In genomic region chr1:215669806-215670485, GRCh38 we compare ENCODE assay signal across 33 cellular contexts.
DNase-seq lines count a peak whose midpoint lies in the region; ATAC-seq, FAIRE-seq and TF ChIP-seq lines count a peak whose summit lies in the region.
"Had no signal": no experiment of that assay in that cellular context is flagged by ENCODE, and none has a peak within 500 bp of the region (broad histone marks: within the 10 kb centered on the region; RNA-seq: fewer than 3 reads in every experiment).

No MANE protein-coding gene starts in this region.

- H3K4me3 ChIP-seq in BLaER1 (no peak overlapping the region), sigmoid colon (no peak overlapping the region)
- H3K4me3 ChIP-seq: left ventricle myocardium inferior, tibial artery had no signal

- peaks cover 2% of the 10 kb centered on the region for H3K36me3 Mint-ChIP-seq in chondrocyte (ENCODE audit: low read depth)

- H3K4me1 ChIP-seq in BLaER1 (peaks cover 6% of the 10 kb centered on the region), sigmoid colon (no peaks in the 10 kb centered on the region)
- H3K4me1 ChIP-seq: BE2C, left ventricle myocardium inferior had no signal

- H3K9me3 ChIP-seq in BLaER1 (no peaks in the 10 kb centered on the region), sigmoid colon (no peaks in the 10 kb centered on the region)
- H3K9me3 ChIP-seq: BE2C, left ventricle myocardium inferior, tibial artery had no signal

- ATAC-seq in HG03432 (IDR thresholded peaks at IDR 0.05; ENCODE audit: unreplicated experiment): no peak
- no peak for ATAC-seq in HG02759 (IDR thresholded peaks at IDR 0.05; ENCODE audit: unreplicated experiment)
- ATAC-seq: activated naive CD8-positive, alpha-beta T cell treated with anti-CD3 and anti-CD28 coated beads, Interleukin-2, amount 50 U/mL, for 24 hours; right cardiac atrium had no signal

- H3K27me3 Mint-ChIP-seq in chondrocyte (ENCODE audit: low read depth): peaks cover 14% of the 10 kb centered on the region
- H3K27me3 Mint-ChIP-seq: activated CD4-positive, alpha-beta memory T cell treated with anti-CD3 and anti-CD28 coated beads, Interleukin-2, amount 10 ng/mL, durations not matched to agents 7 days and 5 days had no signal

- H3K4me2 ChIP-seq in BLaER1: 0 out of 2 replicates have a peak overlapping the region, but pooled peaks have one; percentile 3

- no peak overlapping the region for H3K9ac ChIP-seq in BLaER1

- H3K27ac Mint-ChIP-seq in chondrocyte (ENCODE audit: unreplicated experiment): peak overlapping the region; percentile 73
- H3K27ac Mint-ChIP-seq: activated CD4-positive, alpha-beta memory T cell treated with anti-CD3 and anti-CD28 coated beads, Interleukin-2, amount 10 ng/mL, durations not matched to agents 7 days and 5 days; activated naive CD8-positive, alpha-beta T cell treated with anti-CD3 and anti-CD28 coated beads, Interleukin-2, amount 50 U/mL, for 24 hours had no signal

- H3K36me3 ChIP-seq in BLaER1 (no peaks in the 10 kb centered on the region), sigmoid colon (no peaks in the 10 kb centered on the region)
- H3K36me3 ChIP-seq: BE2C, brain microvascular endothelial cell, left ventricle myocardium inferior, tibial artery had no signal

- TF ChIP-seq EP300 in sigmoid colon (IDR thresholded peaks at IDR 0.05): no peak

- TF ChIP-seq POLR2A in sigmoid colon (IDR thresholded peaks at IDR 0.05): no peak

- TF ChIP-seq CTCF in chondrocyte (IDR thresholded peaks at IDR 0.05) (no peak), sigmoid colon (IDR thresholded peaks at IDR 0.05) (no peak), GM13977 (IDR thresholded peaks at IDR 0.05; ENCODE audit: extremely low read depth, insufficient read depth, missing control alignments) (no peak)

- no peak overlapping the region for H3K4me3 Mint-ChIP-seq in chondrocyte (ENCODE audit: unreplicated experiment)
- H3K4me3 Mint-ChIP-seq: activated CD4-positive, alpha-beta memory T cell treated with anti-CD3 and anti-CD28 coated beads, Interleukin-2, amount 10 ng/mL, durations not matched to agents 7 days and 5 days; activated naive CD8-positive, alpha-beta T cell treated with anti-CD3 and anti-CD28 coated beads, Interleukin-2, amount 50 U/mL, for 24 hours had no signal

- FAIRE-seq in HTR-8/SVneo (lab: Jason Lieb, UNC): no peak
- FAIRE-seq: A204.1, G401.6, islet of Langerhans, RCC 7860 had no signal

- in situ Hi-C loops in GM13977 (cut with MboI; ENCODE audit: low pct_unique_long_range_greater_than_20kb, low sequenced_read_pairs, unreplicated experiment): no loop called here

- peaks cover 9% of the 10 kb centered on the region for H3K4me1 Mint-ChIP-seq in chondrocyte (ENCODE audit: low read depth)
- H3K4me1 Mint-ChIP-seq: activated CD4-positive, alpha-beta memory T cell treated with anti-CD3 and anti-CD28 coated beads, Interleukin-2, amount 10 ng/mL, durations not matched to agents 7 days and 5 days; activated naive CD8-positive, alpha-beta T cell treated with anti-CD3 and anti-CD28 coated beads, Interleukin-2, amount 50 U/mL, for 24 hours had no signal

- DNase-seq in HTR-8/SVneo (ENCODE audit: insufficient read length, low spot score) (peak; percentile 20), chondrocyte (ENCODE audit: low spot score) (no peak), islet precursor cell (peak; percentile 66), sigmoid colon (no peak), GM13977 (ENCODE audit: low spot score) (no peak)
- DNase-seq: activated CD4-positive, alpha-beta memory T cell treated with anti-CD3 and anti-CD28 coated beads, Interleukin-2, amount 10 ng/mL, durations not matched to agents 7 days and 5 days; activated CD8-positive, alpha-beta memory T cell treated with anti-CD3 and anti-CD28 coated beads, Interleukin-2, amount 50 U/mL, for 4 hours; activated naive CD4-positive, alpha-beta T cell; activated naive CD8-positive, alpha-beta T cell treated with anti-CD3 and anti-CD28 coated beads, Interleukin-2, amount 50 U/mL, for 24 hours; BE2C; brain microvascular endothelial cell; DMS153; hypothalamus; Kasumi-1; left ventricle myocardium inferior; MV-4-11; NCI-H1436; NCI-H2081; NCI-H345; NCI-H774; posterior cingulate gyrus; right cardiac atrium; SIG-M5; stimulated activated CD4-positive, alpha-beta T cell treated with anti-CD3 and anti-CD28 coated beads, Interleukin-12 subunit alpha, Interleukin-12 subunit beta, amount 100 ng/mL, for 4 hours; stimulated activated CD4-positive, alpha-beta T cell treated with anti-CD3 and anti-CD28 coated beads, Interleukin-2, amount 100 ng/mL, for 48 hours; tibial artery had no signal

- WGBS in sigmoid colon, 2 donors: 36 to 46% methylated on average over 4 of the region's 4 CpGs

- H3K9me3 Mint-ChIP-seq in chondrocyte (ENCODE audit: low read depth): no peaks in the 10 kb centered on the region
- H3K9me3 Mint-ChIP-seq: activated CD4-positive, alpha-beta memory T cell treated with anti-CD3 and anti-CD28 coated beads, Interleukin-2, amount 10 ng/mL, durations not matched to agents 7 days and 5 days; activated naive CD8-positive, alpha-beta T cell treated with anti-CD3 and anti-CD28 coated beads, Interleukin-2, amount 50 U/mL, for 24 hours had no signal

- no peaks in the 10 kb centered on the region for H4K20me1 ChIP-seq in BLaER1

- H3K27ac ChIP-seq in BLaER1 (no peak overlapping the region), sigmoid colon (no peak overlapping the region)
- H3K27ac ChIP-seq: brain microvascular endothelial cell, left ventricle myocardium inferior, tibial artery had no signal

- intact Hi-C loops in sigmoid colon (cut with DNase I): no loop called here

- no peaks in the 10 kb centered on the region for H3K27me3 ChIP-seq in BLaER1
- H3K27me3 ChIP-seq in sigmoid colon: no peaks in the 10 kb centered on the region
- H3K27me3 ChIP-seq: brain microvascular endothelial cell had no signal

Comparison
In these comparisons a context has a peak if more than half of its experiments do, and no peak if none do; other contexts are left out.
1. DNase-seq: peak in HTR-8/SVneo (single experiment) and islet precursor cell (single experiment); none in chondrocyte (single experiment), sigmoid colon (single experiment) and GM13977 (single experiment).